ENCODE assay signal across 13 cellular contexts in genomic region chr2:120661551-120661950, GRCh38.
DNase-seq lines count a peak whose midpoint lies in the region; ATAC-seq and TF ChIP-seq lines count a peak whose summit lies in the region.
"Had no signal": no experiment of that assay in that cellular context is flagged by ENCODE, and none has a peak within 500 bp of the region (broad histone marks: within the 10 kb centered on the region; RNA-seq: fewer than 3 reads in every experiment).

No MANE protein-coding gene starts in this region.

- TF ChIP-seq POLR2A in esophagus squamous epithelium (IDR thresholded peaks at IDR 0.05), result no peak

- no peaks in the 10 kb centered on the region for H3K36me3 ChIP-seq in esophagus squamous epithelium
- H3K36me3 ChIP-seq: suprapubic skin had no signal

- H3K4me1 ChIP-seq in esophagus squamous epithelium, result peaks cover 5 to 15% (median 7%) of the 10 kb centered on the region in 3 donors

- H3K4me3 ChIP-seq in AG10803 (ENCODE audit: low read length) (no peak overlapping the region), esophagus squamous epithelium (peak overlapping the region in 1 of 4 donors; percentile 8)
- H3K4me3 ChIP-seq: suprapubic skin had no signal

- peaks cover 0 to 6% (median 6%) of the 10 kb centered on the region in 3 donors for H3K9me3 ChIP-seq in esophagus squamous epithelium

- TF ChIP-seq CTCF in AG10803 (conservative IDR thresholded peaks at IDR 0.05; ENCODE audit: low read length) (no peak), esophagus squamous epithelium (IDR thresholded peaks at IDR 0.05) (no peak)

- WGBS in esophagus squamous epithelium, 2 donors, result 19 to 26% methylated on average over 10 to 11 of the region's 16 CpGs

- H3K27me3 ChIP-seq in esophagus squamous epithelium, result peaks cover 0 to 35% (median 0%) of the 10 kb centered on the region in 4 donors
- H3K27me3 ChIP-seq: suprapubic skin had no signal

- peak; percentile 32 for DNase-seq in AG10803 (ENCODE audit: low read depth)
- peak; percentile 83 for DNase-seq in NCI-H748 (lab: John Stamatoyannopoulos, UW; ENCODE audit: unreplicated experiment)
- DNase-seq in Right ventricle myocardium inferior (ENCODE audit: missing footprints), result peak; percentile 83
- DNase-seq in mucosa of gallbladder (ENCODE audit: low spot score), result peak; percentile 56
- DNase-seq in epidermal melanocyte (ENCODE audit: insufficient read length, low spot score), result no peak
- no peak for DNase-seq in esophagus squamous epithelium (lab: John Stamatoyannopoulos, UW)
- DNase-seq in NCI-H345 treated with DMSO at 0.1 percent for 48 hours (lab: John Stamatoyannopoulos, UW; ENCODE audit: unreplicated experiment), result no peak
- DNase-seq: natural killer cell; NCI-H1105; stimulated activated CD4-positive, alpha-beta T cell treated with anti-CD3 and anti-CD28 coated beads, Interleukin-4, amount 100 ng/mL, for 4 hours had no signal

- intact Hi-C loops in Right ventricle myocardium inferior (cut with DNase I) (no loop called here), esophagus squamous epithelium (cut with DNase I) (no loop called here)

- H3K27ac ChIP-seq in esophagus squamous epithelium, result no peak overlapping the region
- H3K27ac ChIP-seq: suprapubic skin, VCaP had no signal

- peak; percentile 73 for ATAC-seq in Right ventricle myocardium inferior
- no peak for ATAC-seq in HG03025 (IDR thresholded peaks at IDR 0.05; ENCODE audit: low FRiP score, unreplicated experiment)
- ATAC-seq: natural killer cell had no signal

Comparison
In these comparisons a context has a peak if more than half of its experiments do, and no peak if none do; other contexts are left out.
1. DNase-seq: peak in AG10803 (single experiment), NCI-H748 (single experiment), Right ventricle myocardium inferior (single experiment) and mucosa of gallbladder (single experiment); none in epidermal melanocyte (single experiment), esophagus squamous epithelium (single experiment) and NCI-H345 treated with DMSO at 0.1 percent for 48 hours (single experiment).